ENCODE assay signal across 1 cellular context in genomic region chr12:115570271-115570777, GRCh38.
TF ChIP-seq lines count a peak whose summit lies in the region.

No MANE protein-coding gene starts in this region.

TF ChIP-seq in HepG2, 621 proteins besides CTCF, POLR2A, EP300 and RAD21 (continued from another document):
- TF ChIP-seq, protein P1, sequence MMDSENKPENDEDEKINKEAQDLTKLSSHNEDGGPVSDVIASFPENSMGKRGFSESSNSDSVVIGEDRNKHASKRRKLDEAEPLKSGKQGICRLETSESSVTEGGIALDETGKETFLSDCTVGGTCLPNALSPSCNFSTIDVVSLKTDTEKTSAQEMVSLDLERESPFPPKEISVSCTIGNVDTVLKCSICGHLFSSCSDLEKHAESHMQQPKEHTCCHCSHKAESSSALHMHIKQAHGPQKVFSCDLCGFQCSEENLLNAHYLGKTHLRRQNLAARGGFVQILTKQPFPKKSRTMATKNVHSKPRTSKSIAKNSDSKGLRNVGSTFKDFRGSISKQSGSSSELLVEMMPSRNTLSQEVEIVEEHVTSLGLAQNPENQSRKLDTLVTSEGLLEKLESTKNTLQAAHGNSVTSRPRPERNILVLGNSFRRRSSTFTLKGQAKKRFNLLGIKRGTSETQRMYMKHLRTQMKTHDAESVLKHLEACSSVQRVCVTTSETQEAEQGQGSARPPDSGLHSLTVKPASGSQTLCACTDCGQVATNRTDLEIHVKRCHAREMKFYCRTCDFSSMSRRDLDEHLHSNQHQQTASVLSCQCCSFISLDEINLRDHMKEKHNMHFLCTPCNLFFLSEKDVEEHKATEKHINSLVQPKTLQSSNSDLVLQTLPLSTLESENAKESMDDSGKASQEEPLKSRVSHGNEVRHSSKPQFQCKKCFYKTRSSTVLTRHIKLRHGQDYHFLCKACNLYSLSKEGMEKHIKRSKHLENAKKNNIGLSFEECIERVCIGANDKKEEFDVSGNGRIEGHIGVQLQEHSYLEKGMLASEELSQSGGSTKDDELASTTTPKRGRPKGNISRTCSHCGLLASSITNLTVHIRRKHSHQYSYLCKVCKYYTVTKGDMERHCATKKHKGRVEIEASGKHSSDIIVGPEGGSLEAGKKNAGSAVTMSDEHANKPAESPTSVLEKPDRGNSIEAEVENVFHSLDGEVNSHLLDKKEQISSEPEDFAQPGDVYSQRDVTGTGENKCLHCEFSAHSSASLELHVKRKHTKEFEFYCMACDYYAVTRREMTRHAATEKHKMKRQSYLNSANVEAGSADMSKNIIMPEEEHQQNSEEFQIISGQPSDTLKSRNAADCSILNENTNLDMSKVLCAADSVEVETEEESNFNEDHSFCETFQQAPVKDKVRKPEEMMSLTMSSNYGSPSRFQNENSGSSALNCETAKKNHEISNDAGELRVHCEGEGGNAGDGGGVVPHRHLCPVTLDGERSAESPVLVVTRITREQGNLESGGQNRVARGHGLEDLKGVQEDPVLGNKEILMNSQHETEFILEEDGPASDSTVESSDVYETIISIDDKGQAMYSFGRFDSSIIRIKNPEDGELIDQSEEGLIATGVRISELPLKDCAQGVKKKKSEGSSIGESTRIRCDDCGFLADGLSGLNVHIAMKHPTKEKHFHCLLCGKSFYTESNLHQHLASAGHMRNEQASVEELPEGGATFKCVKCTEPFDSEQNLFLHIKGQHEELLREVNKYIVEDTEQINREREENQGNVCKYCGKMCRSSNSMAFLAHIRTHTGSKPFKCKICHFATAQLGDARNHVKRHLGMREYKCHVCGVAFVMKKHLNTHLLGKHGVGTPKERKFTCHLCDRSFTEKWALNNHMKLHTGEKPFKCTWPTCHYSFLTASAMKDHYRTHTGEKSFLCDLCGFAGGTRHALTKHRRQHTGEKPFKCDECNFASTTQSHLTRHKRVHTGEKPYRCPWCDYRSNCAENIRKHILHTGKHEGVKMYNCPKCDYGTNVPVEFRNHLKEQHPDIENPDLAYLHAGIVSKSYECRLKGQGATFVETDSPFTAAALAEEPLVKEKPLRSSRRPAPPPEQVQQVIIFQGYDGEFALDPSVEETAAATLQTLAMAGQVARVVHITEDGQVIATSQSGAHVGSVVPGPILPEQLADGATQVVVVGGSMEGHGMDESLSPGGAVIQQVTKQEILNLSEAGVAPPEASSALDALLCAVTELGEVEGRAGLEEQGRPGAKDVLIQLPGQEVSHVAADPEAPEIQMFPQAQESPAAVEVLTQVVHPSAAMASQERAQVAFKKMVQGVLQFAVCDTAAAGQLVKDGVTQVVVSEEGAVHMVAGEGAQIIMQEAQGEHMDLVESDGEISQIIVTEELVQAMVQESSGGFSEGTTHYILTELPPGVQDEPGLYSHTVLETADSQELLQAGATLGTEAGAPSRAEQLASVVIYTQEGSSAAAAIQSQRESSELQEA (CRISPR knock-in tag; IDR thresholded peaks at IDR 0.05; ENCODE audit: not compliant biosample characterization): no peak
- TF ChIP-seq ZNF207 (IDR thresholded peaks at IDR 0.05; ENCODE audit: borderline replicate concordance): no peak
